Comparison of ENCODE assay signal across 15 cellular contexts in genomic region chr4:39641451-39641850, GRCh38.
"Had no signal": no experiment of that assay in that cellular context is flagged by ENCODE, and none has a peak within 500 bp of the region (broad histone marks: within the 10 kb centered on the region; RNA-seq: fewer than 3 reads in every experiment).

No MANE protein-coding gene starts in this region.

- ATAC-seq: esophagus mucosa, natural killer cell had no signal

- H3K9me3 ChIP-seq: left ventricle myocardium inferior, thyroid gland had no signal

- H3K4me3 ChIP-seq: cardiac muscle cell, dorsolateral prefrontal cortex, left ventricle myocardium inferior, thyroid gland had no signal

- H3K27me3 Mint-ChIP-seq: memory B cell had no signal

- H3K9me3 Mint-ChIP-seq: activated CD4-positive, alpha-beta T cell treated with anti-CD3 and anti-CD28 coated beads, Interleukin-2, amount 10 ng/mL, durations not matched to agents 24 days and 14 days; activated naive CD4-positive, alpha-beta T cell treated with anti-CD3 and anti-CD28 coated beads for 36 hours; activated T-helper 2 cell treated with anti-CD3 and anti-CD28 coated beads, Interferon-gamma antibody, Interleukin-2, Interleukin-4, amounts not matched to agents 10 μg/mL and 5 μg/mL and 100 μg/mL, durations not matched to agents 14 hours and 24 hours and 36 hours; memory B cell; natural killer cell had no signal

- H3K27me3 ChIP-seq: cardiac muscle cell, dorsolateral prefrontal cortex, thyroid gland had no signal

- H3K27ac Mint-ChIP-seq: activated CD4-positive, alpha-beta T cell treated with anti-CD3 and anti-CD28 coated beads, Interleukin-2, amount 10 ng/mL, durations not matched to agents 24 days and 14 days; activated naive CD4-positive, alpha-beta T cell treated with anti-CD3 and anti-CD28 coated beads for 36 hours; activated T-helper 2 cell treated with anti-CD3 and anti-CD28 coated beads, Interferon-gamma antibody, Interleukin-2, Interleukin-4, amounts not matched to agents 10 μg/mL and 5 μg/mL and 100 μg/mL, durations not matched to agents 14 hours and 24 hours and 36 hours; memory B cell; natural killer cell had no signal

- H3K4me3 Mint-ChIP-seq: activated naive CD4-positive, alpha-beta T cell treated with anti-CD3 and anti-CD28 coated beads for 36 hours; memory B cell had no signal

- H3K36me3 Mint-ChIP-seq: memory B cell, natural killer cell had no signal

- DNase-seq: activated CD4-positive, alpha-beta T cell treated with anti-CD3 and anti-CD28 coated beads, Interleukin-2, amount 10 ng/mL, durations not matched to agents 24 days and 14 days; activated CD4-positive, CD25-positive, alpha-beta regulatory T cell; activated naive CD4-positive, alpha-beta T cell treated with anti-CD3 and anti-CD28 coated beads for 36 hours; activated T-cell treated with anti-CD3 and anti-CD28 coated beads, Interleukin-2, amount 50 U/mL, for 1 hour; dorsolateral prefrontal cortex; kidney; left ventricle myocardium inferior; natural killer cell; stimulated activated CD4-positive, alpha-beta T cell treated with anti-CD3 and anti-CD28 coated beads, Interleukin-2, amount 100 ng/mL, for 24 hours; T-helper 2 cell; thyroid gland had no signal

- H3K27ac ChIP-seq: cardiac muscle cell, dorsolateral prefrontal cortex, left ventricle myocardium inferior, thyroid gland had no signal

- H3K36me3 ChIP-seq: cardiac muscle cell, left ventricle myocardium inferior, thyroid gland had no signal
